Comparison of ENCODE assay signal across 1 cellular context in the genomic region with DNA sequence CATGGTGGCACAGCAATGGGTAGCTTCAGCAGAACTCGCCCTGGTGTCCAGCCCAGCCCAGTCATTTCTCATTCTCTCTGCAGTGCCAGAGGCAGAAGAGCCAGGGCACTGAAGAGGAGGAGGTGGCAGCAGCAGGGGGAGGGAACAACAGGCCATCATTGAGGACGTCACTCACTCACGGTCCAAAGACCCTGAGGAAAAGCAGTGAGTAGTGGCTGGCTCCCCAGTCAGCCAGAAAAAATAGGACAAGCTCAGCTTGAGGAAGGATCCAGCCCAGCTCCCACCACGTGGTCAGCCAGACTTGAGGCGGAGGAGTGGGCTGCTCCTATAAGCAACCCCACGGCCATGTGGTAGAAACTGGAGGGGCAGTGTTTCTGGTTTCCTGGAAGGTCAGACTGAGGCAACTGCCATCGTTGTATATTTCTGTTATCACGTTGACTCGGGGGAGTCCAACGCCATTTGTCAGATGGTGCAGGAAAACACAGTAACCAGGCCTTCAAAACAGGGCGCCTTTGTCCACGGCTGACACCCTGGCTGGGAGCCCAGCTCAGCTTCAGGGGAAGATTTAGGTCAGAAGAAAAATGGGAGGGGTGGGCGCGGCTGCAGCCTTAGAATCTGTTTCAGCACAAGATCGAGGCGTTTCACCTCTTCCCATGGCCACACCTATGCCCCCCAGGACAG.
TF ChIP-seq lines count a peak whose summit lies in the region.

No MANE protein-coding gene starts in this region.

TF ChIP-seq in HepG2, 621 proteins besides CTCF, POLR2A, EP300 and RAD21 (continued from another document):
- TF ChIP-seq ZNF687 (CRISPR knock-in tag; IDR thresholded peaks at IDR 0.05): peak; percentile 75
- peak; percentile 43; the same call in 1 of the 2 replicates for TF ChIP-seq MAX (IDR thresholded peaks at IDR 0.05)
- TF ChIP-seq, protein P1, sequence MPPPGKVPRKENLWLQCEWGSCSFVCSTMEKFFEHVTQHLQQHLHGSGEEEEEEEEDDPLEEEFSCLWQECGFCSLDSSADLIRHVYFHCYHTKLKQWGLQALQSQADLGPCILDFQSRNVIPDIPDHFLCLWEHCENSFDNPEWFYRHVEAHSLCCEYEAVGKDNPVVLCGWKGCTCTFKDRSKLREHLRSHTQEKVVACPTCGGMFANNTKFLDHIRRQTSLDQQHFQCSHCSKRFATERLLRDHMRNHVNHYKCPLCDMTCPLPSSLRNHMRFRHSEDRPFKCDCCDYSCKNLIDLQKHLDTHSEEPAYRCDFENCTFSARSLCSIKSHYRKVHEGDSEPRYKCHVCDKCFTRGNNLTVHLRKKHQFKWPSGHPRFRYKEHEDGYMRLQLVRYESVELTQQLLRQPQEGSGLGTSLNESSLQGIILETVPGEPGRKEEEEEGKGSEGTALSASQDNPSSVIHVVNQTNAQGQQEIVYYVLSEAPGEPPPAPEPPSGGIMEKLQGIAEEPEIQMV (CRISPR knock-in tag; IDR thresholded peaks at IDR 0.05; ENCODE audit: low read depth): no peak
- TF ChIP-seq ZNF441 (CRISPR knock-in tag; IDR thresholded peaks at IDR 0.05; ENCODE audit: borderline replicate concordance): no peak
- no peak for TF ChIP-seq ZNF724P (CRISPR knock-in tag; IDR thresholded peaks at IDR 0.05; ENCODE audit: borderline replicate concordance)
- TF ChIP-seq UBTF (CRISPR knock-in tag; IDR thresholded peaks at IDR 0.05): 0 out of 2 replicates have a peak, but pooled peaks have one; percentile 18
- TF ChIP-seq ZNF891 (CRISPR knock-in tag; IDR thresholded peaks at IDR 0.05): 0 out of 2 replicates have a peak, but pooled peaks have one; percentile 24
- TF ChIP-seq, protein P2, sequence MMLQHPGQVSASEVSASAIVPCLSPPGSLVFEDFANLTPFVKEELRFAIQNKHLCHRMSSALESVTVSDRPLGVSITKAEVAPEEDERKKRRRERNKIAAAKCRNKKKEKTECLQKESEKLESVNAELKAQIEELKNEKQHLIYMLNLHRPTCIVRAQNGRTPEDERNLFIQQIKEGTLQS (CRISPR knock-in tag; IDR thresholded peaks at IDR 0.05): no peak
- TF ChIP-seq ZNF350 (CRISPR knock-in tag; IDR thresholded peaks at IDR 0.05; ENCODE audit: borderline replicate concordance, low read depth): 0 out of 2 replicates have a peak, but pooled peaks have one; percentile 7
- TF ChIP-seq, protein P3, sequence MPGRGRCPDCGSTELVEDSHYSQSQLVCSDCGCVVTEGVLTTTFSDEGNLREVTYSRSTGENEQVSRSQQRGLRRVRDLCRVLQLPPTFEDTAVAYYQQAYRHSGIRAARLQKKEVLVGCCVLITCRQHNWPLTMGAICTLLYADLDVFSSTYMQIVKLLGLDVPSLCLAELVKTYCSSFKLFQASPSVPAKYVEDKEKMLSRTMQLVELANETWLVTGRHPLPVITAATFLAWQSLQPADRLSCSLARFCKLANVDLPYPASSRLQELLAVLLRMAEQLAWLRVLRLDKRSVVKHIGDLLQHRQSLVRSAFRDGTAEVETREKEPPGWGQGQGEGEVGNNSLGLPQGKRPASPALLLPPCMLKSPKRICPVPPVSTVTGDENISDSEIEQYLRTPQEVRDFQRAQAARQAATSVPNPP (CRISPR knock-in tag; IDR thresholded peaks at IDR 0.05): 0 out of 2 replicates have a peak, but pooled peaks have one; percentile 12
- TF ChIP-seq ZNF788 (CRISPR knock-in tag; IDR thresholded peaks at IDR 0.05; ENCODE audit: borderline replicate concordance): no peak
- 0 out of 2 replicates have a peak, but pooled peaks have one; percentile 11 for TF ChIP-seq ZNF124 (CRISPR knock-in tag; IDR thresholded peaks at IDR 0.05)
- no peak for TF ChIP-seq TGIF2 (CRISPR knock-in tag; IDR thresholded peaks at IDR 0.05)
- TF ChIP-seq SNAPC2 (CRISPR knock-in tag; IDR thresholded peaks at IDR 0.05): 0 out of 2 replicates have a peak, but pooled peaks have one; percentile 42
- TF ChIP-seq HNRNPH1 (optimal IDR thresholded peaks at IDR 0.05; ENCODE audit: low read depth, low read length): no peak
- peak; percentile 47; the same call in 1 of the 2 replicates for TF ChIP-seq ARID2 (CRISPR knock-in tag; IDR thresholded peaks at IDR 0.05; ENCODE audit: borderline replicate concordance)
- 0 out of 2 replicates have a peak, but pooled peaks have one; percentile 41 for TF ChIP-seq DNMT1 (CRISPR knock-in tag; IDR thresholded peaks at IDR 0.05)
- TF ChIP-seq, protein P4, sequence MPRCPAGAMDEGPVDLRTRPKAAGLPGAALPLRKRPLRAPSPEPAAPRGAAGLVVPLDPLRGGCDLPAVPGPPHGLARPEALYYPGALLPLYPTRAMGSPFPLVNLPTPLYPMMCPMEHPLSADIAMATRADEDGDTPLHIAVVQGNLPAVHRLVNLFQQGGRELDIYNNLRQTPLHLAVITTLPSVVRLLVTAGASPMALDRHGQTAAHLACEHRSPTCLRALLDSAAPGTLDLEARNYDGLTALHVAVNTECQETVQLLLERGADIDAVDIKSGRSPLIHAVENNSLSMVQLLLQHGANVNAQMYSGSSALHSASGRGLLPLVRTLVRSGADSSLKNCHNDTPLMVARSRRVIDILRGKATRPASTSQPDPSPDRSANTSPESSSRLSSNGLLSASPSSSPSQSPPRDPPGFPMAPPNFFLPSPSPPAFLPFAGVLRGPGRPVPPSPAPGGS (CRISPR knock-in tag; IDR thresholded peaks at IDR 0.05): peak; percentile 49; the same call in 1 of the 2 replicates
- TF ChIP-seq TOPORS (CRISPR knock-in tag; IDR thresholded peaks at IDR 0.05): peak; percentile 69; the same call in 1 of the 2 replicates
